ENCODE assay signal across 14 cellular contexts in the genomic region with DNA sequence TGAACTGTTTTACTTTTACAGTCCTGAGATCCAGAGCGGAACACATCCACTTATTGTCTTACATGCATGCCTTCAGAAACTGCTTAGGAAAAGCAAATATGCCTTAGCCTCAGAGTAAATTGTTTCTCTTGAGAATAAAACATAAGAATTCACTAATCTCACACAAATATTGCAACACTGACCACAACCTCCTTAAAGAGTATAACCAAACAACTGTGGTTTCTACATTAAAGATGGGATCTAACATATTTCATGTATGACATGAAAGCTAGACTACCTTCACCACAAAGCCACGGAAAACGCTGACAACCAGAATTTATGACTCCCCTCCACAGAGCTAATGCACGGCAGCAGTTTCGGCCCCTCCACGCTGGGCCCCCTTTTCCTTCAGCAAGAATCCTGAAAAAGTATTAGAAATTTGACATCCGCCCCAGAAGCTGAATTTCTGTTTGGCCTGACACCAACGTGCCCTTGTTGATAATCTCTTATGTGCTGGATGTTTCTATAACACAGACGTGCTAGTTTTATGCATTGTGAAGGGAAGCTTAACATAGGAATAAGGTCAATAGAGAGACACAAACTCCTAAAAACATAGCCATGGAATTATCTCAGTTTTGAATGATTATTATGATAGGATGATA.
A peak's percentile ranks its signal among the peaks of the same experiment; 100 is the strongest.
DNase-seq lines count a peak whose midpoint lies in the region; ATAC-seq, FAIRE-seq and TF ChIP-seq lines count a peak whose summit lies in the region.
"Had no signal": no experiment of that assay in that cellular context is flagged by ENCODE, and none has a peak within 500 bp of the region (broad histone marks: within the 10 kb centered on the region; RNA-seq: fewer than 3 reads in every experiment).

No MANE protein-coding gene starts in this region.

- H3K27me3 ChIP-seq in thyroid gland (no peaks in the 10 kb centered on the region), vagina (no peaks in the 10 kb centered on the region)
- H3K27me3 ChIP-seq: heart right ventricle had no signal

- H3K4me1 ChIP-seq in thyroid gland (peaks cover 21 to 29% of the 10 kb centered on the region in 2 donors), vagina (no peaks in the 10 kb centered on the region), mucosa of descending colon (ENCODE audit: low read depth) (no peaks in the 10 kb centered on the region)
- H3K4me1 ChIP-seq: heart right ventricle had no signal

- no peaks in the 10 kb centered on the region for H3K36me3 Mint-ChIP-seq in activated naive CD4-positive, alpha-beta T cell treated with anti-CD3 and anti-CD28 coated beads for 36 hours (ENCODE audit: low read depth)

- peak; percentile 91 for FAIRE-seq in RCC 7860 (lab: Jason Lieb, UNC)
- FAIRE-seq: GM12892 had no signal

- H3K27ac Mint-ChIP-seq in activated naive CD4-positive, alpha-beta T cell treated with anti-CD3 and anti-CD28 coated beads for 36 hours: no peak overlapping the region
- H3K27ac Mint-ChIP-seq: activated CD4-positive, alpha-beta memory T cell treated with anti-CD3 and anti-CD28 coated beads, Interleukin-2, amount 10 ng/mL, durations not matched to agents 7 days and 5 days had no signal

- H3K27me3 Mint-ChIP-seq in activated naive CD4-positive, alpha-beta T cell treated with anti-CD3 and anti-CD28 coated beads for 36 hours (ENCODE audit: low read depth): peaks cover 9% of the 10 kb centered on the region
- H3K27me3 Mint-ChIP-seq: central memory CD8-positive, alpha-beta T cell had no signal

- no peak overlapping the region for H3K4me3 ChIP-seq in thyroid gland (replicated peaks in 1 of 3)
- H3K4me3 ChIP-seq in vagina: no peak overlapping the region
- no peak overlapping the region for H3K4me3 ChIP-seq in mucosa of descending colon
- H3K4me3 ChIP-seq: heart right ventricle had no signal

- no peaks in the 10 kb centered on the region for H3K9me3 ChIP-seq in thyroid gland
- no peaks in the 10 kb centered on the region for H3K9me3 ChIP-seq in vagina
- H3K9me3 ChIP-seq in mucosa of descending colon: no peaks in the 10 kb centered on the region

- WGBS in thyroid gland, 2 donors: 53 to 55% methylated on average over 9 of the region's 9 CpGs

- H3K9me3 Mint-ChIP-seq in activated naive CD4-positive, alpha-beta T cell treated with anti-CD3 and anti-CD28 coated beads for 36 hours: peaks cover 5% of the 10 kb centered on the region
- H3K9me3 Mint-ChIP-seq: central memory CD8-positive, alpha-beta T cell had no signal

- peak; percentile 9 for DNase-seq in activated naive CD4-positive, alpha-beta T cell treated with anti-CD3 and anti-CD28 coated beads for 36 hours
- no peak for DNase-seq in activated naive CD4-positive, alpha-beta T cell treated with anti-CD3 and anti-CD28 coated beads, Interleukin-2, amount 50 U/mL, for 16 hours
- DNase-seq in RCC 7860 (ENCODE audit: low spot score) (peak; percentile 77), fibroblast of peridontal ligament (ENCODE audit: extremely low read depth) (peak; percentile 99), thyroid gland (no peak), vagina (ENCODE audit: extremely low spot score in 2 of 2) (no peak), mucosa of descending colon (no peak), putamen (ENCODE audit: low spot score) (no peak)
- DNase-seq: activated CD4-positive, alpha-beta memory T cell treated with anti-CD3 and anti-CD28 coated beads, Interleukin-2, amount 10 ng/mL, durations not matched to agents 7 days and 5 days; heart right ventricle; NCI-H146 had no signal

- CTCF ChIA-PET in activated naive CD4-positive, alpha-beta T cell treated with anti-CD3 and anti-CD28 coated beads for 36 hours (lab: Charles Lee): interaction anchor here (0.7 kb wide), 1 partner anchor 14 kb away, joined by 4 read pairs; no protein-coding TSS in a partner anchor

- TF ChIP-seq POLR2A in thyroid gland (IDR thresholded peaks at IDR 0.05) (no peak), vagina (IDR thresholded peaks at IDR 0.05) (no peak)

- intact Hi-C loops in activated naive CD4-positive, alpha-beta T cell treated with anti-CD3 and anti-CD28 coated beads for 36 hours (cut with micrococcal nuclease): no loop called here
- intact Hi-C loops in thyroid gland (cut with DNase I): no loop called here
- intact Hi-C loops in vagina (cut with DNase I): no loop called here
- intact Hi-C loops in mucosa of descending colon (cut with DNase I, micrococcal nuclease): no loop called here

- H3K4me3 Mint-ChIP-seq in activated naive CD4-positive, alpha-beta T cell treated with anti-CD3 and anti-CD28 coated beads for 36 hours: no peak overlapping the region
- H3K4me3 Mint-ChIP-seq: activated CD4-positive, alpha-beta memory T cell treated with anti-CD3 and anti-CD28 coated beads, Interleukin-2, amount 10 ng/mL, durations not matched to agents 7 days and 5 days; central memory CD8-positive, alpha-beta T cell had no signal

- H3K4me1 Mint-ChIP-seq in activated naive CD4-positive, alpha-beta T cell treated with anti-CD3 and anti-CD28 coated beads for 36 hours (ENCODE audit: low read depth): peaks cover 2% of the 10 kb centered on the region

- TF ChIP-seq CTCF in thyroid gland (IDR thresholded peaks at IDR 0.05): no peak
- TF ChIP-seq CTCF in vagina (IDR thresholded peaks at IDR 0.05): no peak
- no peak for TF ChIP-seq CTCF in mucosa of descending colon (IDR thresholded peaks at IDR 0.05)

- H3K36me3 ChIP-seq in thyroid gland (no peaks in the 10 kb centered on the region), vagina (no peaks in the 10 kb centered on the region), mucosa of descending colon (ENCODE audit: low read depth) (no peaks in the 10 kb centered on the region)
- H3K36me3 ChIP-seq: heart right ventricle had no signal

- H3K27ac ChIP-seq in thyroid gland: peak overlapping the region; percentile 23 to 92 (median 75)
- H3K27ac ChIP-seq in vagina: no peak overlapping the region
- H3K27ac ChIP-seq: C4-2B, heart right ventricle had no signal

- no peak for ATAC-seq in mucosa of descending colon
- ATAC-seq: heart right ventricle had no signal

Comparison
In these comparisons a context has a peak if more than half of its experiments do, and no peak if none do; other contexts are left out.
1. DNase-seq: peak in activated naive CD4-positive, alpha-beta T cell treated with anti-CD3 and anti-CD28 coated beads for 36 hours (single experiment), RCC 7860 (single experiment) and fibroblast of peridontal ligament (single experiment); none in activated naive CD4-positive, alpha-beta T cell treated with anti-CD3 and anti-CD28 coated beads, Interleukin-2, amount 50 U/mL, for 16 hours (single experiment), thyroid gland (0 of 2), vagina (0 of 2), mucosa of descending colon (0 of 3) and putamen (single experiment).